Comparison of ENCODE assay signal across 24 cellular contexts in genomic region chr12:109127533-109128242, GRCh38.
"Had no signal": no experiment of that assay in that cellular context is flagged by ENCODE, and none has a peak within 500 bp of the region (broad histone marks: within the 10 kb centered on the region; RNA-seq: fewer than 3 reads in every experiment).

No MANE protein-coding gene starts in this region.

- H3K4me3 ChIP-seq: left lung, pancreas, stomach, thoracic aorta, uterus had no signal

- H3K4me1 ChIP-seq: left lung, uterus had no signal

- ATAC-seq: activated CD8-positive, alpha-beta T cell treated with anti-CD3 and anti-CD28 coated beads for 36 hours; activated T-cell treated with anti-CD3 and anti-CD28 coated beads, Interleukin-2, amount 50 U/mL, for 4 hours; activated T-helper 17 cell treated with anti-CD3 and anti-CD28 coated beads, Interleukin-2, amount 50 U/mL, for 72 hours; esophagus mucosa; naive thymus-derived CD4-positive, alpha-beta T cell; pancreas; stimulated activated naive B cell treated with anti-CD40 and anti-IgM and Interleukin-4, amounts not matched to agents 10 μg/mL and 1 μg/mL and 100 μg/mL, for 72 hours had no signal

- DNase-seq: activated CD4-positive, alpha-beta T cell treated with anti-CD3 and anti-CD28 coated beads, Interleukin-2, amount 10 ng/mL, durations not matched to agents 24 days and 14 days; activated CD4-positive, CD25-positive, alpha-beta regulatory T cell treated with anti-CD3 and anti-CD28 coated beads, Interleukin-2, amount 50 U/mL, for 72 hours; activated CD8-positive, alpha-beta T cell treated with anti-CD3 and anti-CD28 coated beads for 36 hours; activated gamma-delta T cell treated with Interleukin-2 at 50 U/mL for 16 hours; activated naive CD4-positive, alpha-beta T cell treated with anti-CD3 and anti-CD28 coated beads, Interleukin-2, amount 50 U/mL, for 16 hours; activated T-cell treated with anti-CD3 and anti-CD28 coated beads, Interleukin-2, amount 50 U/mL, for 4 hours; amygdala; central memory CD4-positive, alpha-beta T cell; endodermal cell; foreskin melanocyte; left lung; naive thymus-derived CD4-positive, alpha-beta T cell; pancreas; stimulated activated CD4-positive, alpha-beta T cell treated with anti-CD3 and anti-CD28 coated beads, Interleukin-15, amount 100 ng/mL, for 24 hours; stimulated activated CD4-positive, alpha-beta T cell treated with anti-CD3 and anti-CD28 coated beads, Interleukin-2, amount 100 ng/mL, for 24 hours; stimulated activated naive B cell treated with anti-CD40 and anti-IgM and Interleukin-4, amounts not matched to agents 10 μg/mL and 1 μg/mL and 100 μg/mL, for 72 hours; stomach; SW 1271; T-helper 9 cell; trophoblast cell; uterus had no signal

- H3K27me3 ChIP-seq: left lung, pancreas, stomach, uterus had no signal

- H3K9me3 ChIP-seq: left lung, pancreas, stomach, thoracic aorta, uterus had no signal

- H3K27ac ChIP-seq: left lung, pancreas, thoracic aorta, uterus had no signal

- H3K36me3 ChIP-seq: left lung, pancreas, stomach, thoracic aorta, uterus had no signal
